Comparison of ENCODE assay signal across 40 cellular contexts in the genomic region with DNA sequence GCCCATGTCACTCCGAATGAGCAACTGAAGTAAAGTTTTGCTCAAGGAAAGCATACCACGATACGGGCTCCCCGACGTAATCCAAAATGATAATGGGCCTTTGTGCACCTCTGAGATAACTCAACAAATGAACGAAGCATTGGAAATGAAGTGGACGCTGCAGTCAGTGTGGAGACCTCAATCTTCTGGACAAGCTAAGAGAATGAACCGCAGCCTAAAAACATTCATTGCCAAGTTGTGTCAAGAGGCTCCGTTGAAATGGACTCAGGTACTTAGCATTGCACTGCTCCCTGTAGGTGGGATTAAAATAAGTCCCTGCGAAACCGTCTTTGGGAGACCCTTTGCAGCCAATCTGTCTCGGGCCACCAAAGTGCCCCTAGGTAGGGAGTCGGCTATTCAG. TPM values are rescaled to one million over a fixed set of nuclear protein-coding genes. Genes with fewer than 3 reads are reported as not detected.
"Had no signal": no experiment of that assay in that cellular context is flagged by ENCODE, and none has a peak within 500 bp of the region (broad histone marks: within the 10 kb centered on the region; RNA-seq: fewer than 3 reads in every experiment).

No MANE protein-coding gene starts in this region.

- H3K4me3 ChIP-seq: adrenal gland, ascending aorta, body of pancreas, breast epithelium, cardiac muscle cell had no signal

- H3K27ac ChIP-seq: adrenal gland, ascending aorta, body of pancreas, brain microvascular endothelial cell, breast epithelium, cardiac muscle cell had no signal

- FAIRE-seq: astrocyte, bronchial epithelial cell had no signal

- H3K4me1 ChIP-seq: adrenal gland, ascending aorta, body of pancreas, breast epithelium had no signal

- H3K36me3 ChIP-seq: adrenal gland, ascending aorta, brain microvascular endothelial cell, breast epithelium, cardiac muscle cell had no signal

- DNase-seq: activated effector memory CD4-positive, alpha-beta T cell treated with anti-CD3 and anti-CD28 coated beads, Interleukin-2, amount 50 U/mL, for 16 hours; activated effector memory CD4-positive, alpha-beta T cell treated with Interleukin-2 at 50 U/mL for 16 hours; activated gamma-delta T cell; activated gamma-delta T cell treated with Interleukin-2 at 50 U/mL for 16 hours; activated naive CD4-positive, alpha-beta T cell; activated naive CD4-positive, alpha-beta T cell treated with anti-CD3 and anti-CD28 coated beads for 36 hours; activated naive CD4-positive, alpha-beta T cell treated with anti-CD3 and anti-CD28 coated beads, Interleukin-2, amount 10 ng/mL, durations not matched to agents 7 days and 5 days; activated naive CD4-positive, alpha-beta T cell treated with anti-CD3 and anti-CD28 coated beads, Interleukin-2, amount 50 U/mL, for 16 hours; activated naive CD4-positive, alpha-beta T cell treated with Interleukin-2 at 50 U/mL for 16 hours; activated naive CD8-positive, alpha-beta T cell treated with anti-CD3 and anti-CD28 coated beads for 36 hours; activated naive CD8-positive, alpha-beta T cell treated with anti-CD3 and anti-CD28 coated beads, Interleukin-2, amount 10 ng/mL, durations not matched to agents 7 days and 5 days; activated naive CD8-positive, alpha-beta T cell treated with anti-CD3 and anti-CD28 coated beads, Interleukin-2, amount 50 U/mL, for 24 hours; activated T-cell treated with anti-CD3 and anti-CD28 coated beads, Interleukin-2, amount 50 U/mL, for 1 hour; activated T-cell treated with anti-CD3 and anti-CD28 coated beads, Interleukin-2, amount 50 U/mL, for 24 hours; activated T-cell treated with anti-CD3 and anti-CD28 coated beads, Interleukin-2, amount 50 U/mL, for 4 hours; activated T-cell treated with anti-CD3 and anti-CD28 coated beads, Interleukin-2, amount 50 U/mL, for 48 hours; activated T-cell treated with anti-CD3 and anti-CD28 coated beads, Interleukin-2, amount 50 U/mL, for 72 hours; adrenal gland; amniotic stem cell; amygdala; anterior cingulate cortex; aorta; body of pancreas; brain microvascular endothelial cell; caudate nucleus; central memory CD4-positive, alpha-beta T cell; cerebellar nuclear complex had no signal

- H3K9me3 ChIP-seq: adrenal gland, ascending aorta, body of pancreas, breast epithelium had no signal

- H3K27me3 ChIP-seq: adrenal gland, ascending aorta, body of pancreas, brain microvascular endothelial cell, cardiac muscle cell had no signal

- ATAC-seq: activated naive CD4-positive, alpha-beta T cell treated with anti-CD3 and anti-CD28 coated beads, Interleukin-2, amount 50 U/mL, for 72 hours; activated naive CD8-positive, alpha-beta T cell treated with anti-CD3 and anti-CD28 coated beads, Interleukin-2, amount 50 U/mL, for 24 hours; activated T-cell treated with anti-CD3 and anti-CD28 coated beads, Interleukin-2, amount 50 U/mL, for 4 hours; activated T-cell treated with anti-CD3 and anti-CD28 coated beads, Interleukin-2, amount 50 U/mL, for 72 hours; activated T-helper 17 cell treated with anti-CD3 and anti-CD28 coated beads, Interleukin-2, amount 50 U/mL, for 72 hours; body of pancreas had no signal

RNA-seq across cellular contexts. Expression of a gene that starts 3.9 kb away (rescaled TPM):
- total RNA-seq: activated naive CD4-positive, alpha-beta T cell treated with anti-CD3 and anti-CD28 coated beads for 36 hours; activated naive CD4-positive, alpha-beta T cell treated with anti-CD3 and anti-CD28 coated beads, Interleukin-2, amount 50 U/mL, for 72 hours; activated naive CD8-positive, alpha-beta T cell treated with anti-CD3 and anti-CD28 coated beads for 36 hours; activated naive CD8-positive, alpha-beta T cell treated with anti-CD3 and anti-CD28 coated beads, Interleukin-2, amount 10 ng/mL, durations not matched to agents 7 days and 5 days; activated T-cell treated with anti-CD3 and anti-CD28 coated beads, Interleukin-2, amount 50 U/mL, for 4 hours; activated T-cell treated with anti-CD3 and anti-CD28 coated beads, Interleukin-2, amount 50 U/mL, for 72 hours; activated T-helper 1 cell treated with anti-CD3 and anti-CD28 coated beads, Interleukin-12 subunit alpha, Interleukin-12 subunit beta, Interleukin-2, Interleukin-4 antibody, amounts not matched to agents 30 ng/mL and 10 ng/mL and 1 ng/mL, durations not matched to agents 14 hours and 24 hours and 36 hours; activated T-helper 17 cell treated with anti-CD3 and anti-CD28 coated beads, Interleukin-2, amount 50 U/mL, for 72 hours; activated T-helper 2 cell treated with anti-CD3 and anti-CD28 coated beads, Interferon-gamma antibody, Interleukin-2, Interleukin-4, amounts not matched to agents 10 μg/mL and 5 μg/mL and 100 μg/mL, durations not matched to agents 14 hours and 24 hours and 36 hours; adrenal gland; aorta; ascending aorta; body of pancreas; bronchial epithelial cell; cardiac muscle cell; cardiac septum; cerebellum had no signal
- polyA plus RNA-seq: adrenal gland, aorta had no signal

RNA-seq across cellular contexts. Expression of a gene that starts 19.9 kb away (rescaled TPM):
- total RNA-seq: activated naive CD4-positive, alpha-beta T cell treated with anti-CD3 and anti-CD28 coated beads for 36 hours; activated naive CD4-positive, alpha-beta T cell treated with anti-CD3 and anti-CD28 coated beads, Interleukin-2, amount 50 U/mL, for 72 hours; activated naive CD8-positive, alpha-beta T cell treated with anti-CD3 and anti-CD28 coated beads for 36 hours; activated naive CD8-positive, alpha-beta T cell treated with anti-CD3 and anti-CD28 coated beads, Interleukin-2, amount 10 ng/mL, durations not matched to agents 7 days and 5 days; activated T-cell treated with anti-CD3 and anti-CD28 coated beads, Interleukin-2, amount 50 U/mL, for 4 hours; activated T-cell treated with anti-CD3 and anti-CD28 coated beads, Interleukin-2, amount 50 U/mL, for 72 hours; activated T-helper 1 cell treated with anti-CD3 and anti-CD28 coated beads, Interleukin-12 subunit alpha, Interleukin-12 subunit beta, Interleukin-2, Interleukin-4 antibody, amounts not matched to agents 30 ng/mL and 10 ng/mL and 1 ng/mL, durations not matched to agents 14 hours and 24 hours and 36 hours; activated T-helper 17 cell treated with anti-CD3 and anti-CD28 coated beads, Interleukin-2, amount 50 U/mL, for 72 hours; activated T-helper 2 cell treated with anti-CD3 and anti-CD28 coated beads, Interferon-gamma antibody, Interleukin-2, Interleukin-4, amounts not matched to agents 10 μg/mL and 5 μg/mL and 100 μg/mL, durations not matched to agents 14 hours and 24 hours and 36 hours; adrenal gland; aorta; ascending aorta; astrocyte; body of pancreas; breast epithelium; bronchial epithelial cell; cardiac muscle cell; cardiac septum; cerebellum; chondrocyte had no signal
- polyA plus RNA-seq: adipose tissue, adrenal gland, aorta, cardiac muscle cell had no signal

RNA-seq across cellular contexts. Expression of a gene that starts 40.0 kb away (rescaled TPM):
- total RNA-seq: activated naive CD4-positive, alpha-beta T cell treated with anti-CD3 and anti-CD28 coated beads for 36 hours; activated naive CD4-positive, alpha-beta T cell treated with anti-CD3 and anti-CD28 coated beads, Interleukin-2, amount 50 U/mL, for 72 hours; activated naive CD8-positive, alpha-beta T cell treated with anti-CD3 and anti-CD28 coated beads for 36 hours; activated naive CD8-positive, alpha-beta T cell treated with anti-CD3 and anti-CD28 coated beads, Interleukin-2, amount 10 ng/mL, durations not matched to agents 7 days and 5 days; activated T-cell treated with anti-CD3 and anti-CD28 coated beads, Interleukin-2, amount 50 U/mL, for 4 hours; activated T-cell treated with anti-CD3 and anti-CD28 coated beads, Interleukin-2, amount 50 U/mL, for 72 hours; activated T-helper 1 cell treated with anti-CD3 and anti-CD28 coated beads, Interleukin-12 subunit alpha, Interleukin-12 subunit beta, Interleukin-2, Interleukin-4 antibody, amounts not matched to agents 30 ng/mL and 10 ng/mL and 1 ng/mL, durations not matched to agents 14 hours and 24 hours and 36 hours; activated T-helper 17 cell treated with anti-CD3 and anti-CD28 coated beads, Interleukin-2, amount 50 U/mL, for 72 hours; activated T-helper 2 cell treated with anti-CD3 and anti-CD28 coated beads, Interferon-gamma antibody, Interleukin-2, Interleukin-4, amounts not matched to agents 10 μg/mL and 5 μg/mL and 100 μg/mL, durations not matched to agents 14 hours and 24 hours and 36 hours; adrenal gland; aorta; ascending aorta; astrocyte; body of pancreas; breast epithelium; bronchial epithelial cell; cardiac muscle cell; cardiac septum; cerebellum; chondrocyte had no signal
- polyA plus RNA-seq: adipose tissue, adrenal gland, aorta, cardiac muscle cell had no signal

RNA-seq across cellular contexts. Expression of a gene that starts 42.7 kb away (rescaled TPM):
- total RNA-seq: activated naive CD4-positive, alpha-beta T cell treated with anti-CD3 and anti-CD28 coated beads for 36 hours; activated naive CD4-positive, alpha-beta T cell treated with anti-CD3 and anti-CD28 coated beads, Interleukin-2, amount 50 U/mL, for 72 hours; activated naive CD8-positive, alpha-beta T cell treated with anti-CD3 and anti-CD28 coated beads for 36 hours; activated naive CD8-positive, alpha-beta T cell treated with anti-CD3 and anti-CD28 coated beads, Interleukin-2, amount 10 ng/mL, durations not matched to agents 7 days and 5 days; activated T-cell treated with anti-CD3 and anti-CD28 coated beads, Interleukin-2, amount 50 U/mL, for 72 hours; activated T-helper 1 cell treated with anti-CD3 and anti-CD28 coated beads, Interleukin-12 subunit alpha, Interleukin-12 subunit beta, Interleukin-2, Interleukin-4 antibody, amounts not matched to agents 30 ng/mL and 10 ng/mL and 1 ng/mL, durations not matched to agents 14 hours and 24 hours and 36 hours; activated T-helper 17 cell treated with anti-CD3 and anti-CD28 coated beads, Interleukin-2, amount 50 U/mL, for 72 hours; activated T-helper 2 cell treated with anti-CD3 and anti-CD28 coated beads, Interferon-gamma antibody, Interleukin-2, Interleukin-4, amounts not matched to agents 10 μg/mL and 5 μg/mL and 100 μg/mL, durations not matched to agents 14 hours and 24 hours and 36 hours; ascending aorta; astrocyte; breast epithelium; bronchial epithelial cell; chondrocyte had no signal
- polyA plus RNA-seq: aorta had no signal
